ENCODE assay signal across 20 cellular contexts in the genomic region with DNA sequence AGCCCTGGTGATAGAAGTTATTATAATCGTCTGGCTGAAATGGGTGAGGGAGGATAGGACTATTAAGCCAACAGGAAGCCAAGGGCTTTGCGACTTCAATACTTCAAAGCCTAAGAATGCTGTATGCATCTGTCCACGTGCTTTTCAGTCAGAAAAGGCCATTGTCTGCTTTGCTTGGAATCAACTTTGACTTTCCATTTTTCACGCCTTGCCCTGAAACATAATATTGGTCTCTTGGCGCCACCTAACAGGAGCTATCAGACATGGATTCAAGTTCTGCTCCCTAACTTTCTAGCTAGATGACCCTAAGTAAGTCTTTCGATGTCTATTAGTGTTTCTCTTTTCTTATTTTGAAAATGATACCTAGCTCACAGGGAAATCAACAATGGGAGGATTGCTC.
A peak's percentile ranks its signal among the peaks of the same experiment; 100 is the strongest.
DNase-seq lines count a peak whose midpoint lies in the region; ATAC-seq, FAIRE-seq and TF ChIP-seq lines count a peak whose summit lies in the region.
"Had no signal": no experiment of that assay in that cellular context is flagged by ENCODE, and none has a peak within 500 bp of the region (broad histone marks: within the 10 kb centered on the region; RNA-seq: fewer than 3 reads in every experiment).

No MANE protein-coding gene starts in this region.

- H2AFZ ChIP-seq in GM23338, result no peak overlapping the region
- no peak overlapping the region; the same call in 1 of the 2 replicates for H2AFZ ChIP-seq in H1 (ENCODE audit: low read length)

- 79% methylated on average over 6 of the region's 6 CpGs; no CpG with 5 or more reads in 1 of the 2 experiments for WGBS in H1 (ENCODE audit: extremely low coverage in 1 of 2, insufficient coverage in 1 of 2, insufficient read length in 1 of 2, insufficient replicate concordance in 2 of 2, low coverage in 1 of 2, low lambda C conversion rate in 2 of 2, missing lambda C conversion rate in 1 of 2), 2 experiments
- no CpG with 5 or more reads among the region's 6 CpGs for WGBS in mesendoderm (ENCODE audit: extremely low coverage, insufficient coverage, low lambda C conversion rate)

- H3K56ac ChIP-seq in H1 (replicated peaks; ENCODE audit: insufficient read length, low read depth, low read length) (no peak overlapping the region), mesendoderm (ENCODE audit: low read length) (no peak overlapping the region)

- POLR2A ChIA-PET in H1 (lab: Charles Lee; ENCODE audit: partially characterized antibody), result no interaction called here
- POLR2A ChIA-PET in naive thymus-derived CD8-positive, alpha-beta T cell (lab: Charles Lee), result no interaction called here
- POLR2A ChIA-PET in CD4-positive, alpha-beta T cell (lab: Charles Lee), result no interaction called here

- in situ Hi-C loops in SK-MEL-5 (cut with HindIII; ENCODE audit: low pct_unique_long_range_greater_than_20kb, low sequenced_read_pairs), result no loop called here

- no peak overlapping the region for H2BK120ac ChIP-seq in H1 (replicated peaks; ENCODE audit: low read depth, low read length)
- no peak overlapping the region for H2BK120ac ChIP-seq in mesendoderm (ENCODE audit: low read depth, low read length)

- no peak overlapping the region for H4K5ac ChIP-seq in H1 (ENCODE audit: insufficient read length, low read depth, low read length)
- no peak overlapping the region for H4K5ac ChIP-seq in mesendoderm (ENCODE audit: low read length)

- no peaks in the 10 kb centered on the region for H3K79me1 ChIP-seq in H1 (ENCODE audit: low read depth, low read length)
- H3K79me1 ChIP-seq in mesendoderm (ENCODE audit: low read length), result no peaks in the 10 kb centered on the region

- no peak overlapping the region for H2AK5ac ChIP-seq in H1 (ENCODE audit: low read depth, low read length)
- no peak overlapping the region for H2AK5ac ChIP-seq in mesendoderm (ENCODE audit: low read length)

- intact Hi-C loops in CD4-positive, alpha-beta T cell (cut with DNase I, micrococcal nuclease), result no loop called here

- H3K36me3 Mint-ChIP-seq in GM23338 (ENCODE audit: low read depth), result no peaks in the 10 kb centered on the region; the same call in 2 of the 3 replicates
- no peaks in the 10 kb centered on the region for H3K36me3 Mint-ChIP-seq in naive thymus-derived CD8-positive, alpha-beta T cell
- no peaks in the 10 kb centered on the region for H3K36me3 Mint-ChIP-seq in CD4-positive, alpha-beta T cell (ENCODE audit: low read depth)
- H3K36me3 Mint-ChIP-seq: CD8-positive, alpha-beta memory T cell had no signal

- peak; percentile 47 to 73 for TF ChIP-seq CTCF in GM23338 (conservative IDR thresholded peaks at IDR 0.05; ENCODE audit: low read depth in 2 of 2)
- peak in 2 of 3 experiments; percentile 23 to 29; a peak in 2 of 4 replicates for TF ChIP-seq CTCF in H1 (IDR thresholded peaks at IDR 0.05; ENCODE audit: control extremely low read depth in 1 of 3, insufficient read depth in 1 of 3, low read depth in 1 of 3, low read length in 3 of 3)
- TF ChIP-seq CTCF in CD4-positive, alpha-beta T cell (IDR thresholded peaks at IDR 0.05), result no peak

- no peak overlapping the region for H3K14ac ChIP-seq in H1 (ENCODE audit: insufficient read length)

- H4K8ac ChIP-seq in H1 (ENCODE audit: extremely low read depth, insufficient read depth, low read length) (no peak overlapping the region), mesendoderm (ENCODE audit: low read depth, low read length) (no peak overlapping the region)

- peak; percentile 31 for DNase-seq in GM23338 (ENCODE audit: low spot score)
- peak; percentile 34 for DNase-seq in SK-MEL-5 (ENCODE audit: low read depth, low spot score)
- DNase-seq in H1 (ENCODE audit: low read depth in 1 of 2, low spot score in 2 of 2), result no peak
- DNase-seq in mesendoderm, result peak; percentile 13
- DNase-seq in 8988T, result no peak
- no peak for DNase-seq in naive thymus-derived CD8-positive, alpha-beta T cell
- no peak for DNase-seq in CD4-positive, alpha-beta T cell
- DNase-seq: CD8-positive, alpha-beta memory T cell; COR-L47; DMS 273 treated with DMSO at 0.1 percent for 48 hours; DMS79; GDM1; HFFc6; KG1 had no signal

- CTCF ChIA-PET in H1 (lab: Charles Lee; ENCODE audit: partially characterized antibody), result interaction anchor here (0.6 to 1.9 kb wide), 6 partner anchors 23 to 494 kb away, joined by 3 to 6 read pairs (median 4); no protein-coding TSS in a partner anchor
- CTCF ChIA-PET in CD4-positive, alpha-beta T cell (lab: Charles Lee), result no interaction called here

- peak; percentile 60 to 62 for TF ChIP-seq RAD21 in H1 (IDR thresholded peaks at IDR 0.05 in 1 of 2, conservative IDR thresholded peaks at IDR 0.05 in 1 of 2; ENCODE audit: low read depth in 2 of 2, low read length in 2 of 2)

- H4K91ac ChIP-seq in H1 (replicated peaks; ENCODE audit: insufficient read length, low read length), result no peak overlapping the region

- no peaks in the 10 kb centered on the region for H3K36me3 ChIP-seq in GM23338 (ENCODE audit: insufficient read depth)
- H3K36me3 ChIP-seq in H1 (ENCODE audit: control insufficient read depth in 2 of 4, insufficient read depth in 4 of 4, low read length in 3 of 4), result no peaks in the 10 kb centered on the region
- H3K36me3 ChIP-seq in mesendoderm (ENCODE audit: control insufficient read depth, insufficient read depth, low read length), result no peaks in the 10 kb centered on the region
- H3K36me3 ChIP-seq: BLaER1 treated with 17β-estradiol and CSF1 and Interleukin-3, amounts not matched to agents 10 nM and 100 nM had no signal

- no peaks in the 10 kb centered on the region for H3K9me3 ChIP-seq in H1 (ENCODE audit: insufficient read depth in 2 of 2, low read depth in 1 of 2, low read length in 1 of 2)
- no peaks in the 10 kb centered on the region for H3K9me3 ChIP-seq in CD4-positive, alpha-beta T cell (ENCODE audit: control insufficient read depth, low read length)
- H3K9me3 ChIP-seq: BLaER1 treated with 17β-estradiol and CSF1 and Interleukin-3, amounts not matched to agents 10 nM and 100 nM had no signal

- H3K4me1 Mint-ChIP-seq in GM23338, result peaks cover 6% of the 10 kb centered on the region; the same call in 2 of the 3 replicates
- no peaks in the 10 kb centered on the region for H3K4me1 Mint-ChIP-seq in naive thymus-derived CD8-positive, alpha-beta T cell
- H3K4me1 Mint-ChIP-seq in CD4-positive, alpha-beta T cell (ENCODE audit: low read depth), result no peaks in the 10 kb centered on the region
- H3K4me1 Mint-ChIP-seq: B cell; CD8-positive, alpha-beta memory T cell had no signal

- H2BK15ac ChIP-seq in H1 (ENCODE audit: low read length) (no peak overlapping the region), mesendoderm (replicated peaks; ENCODE audit: low read depth) (no peak overlapping the region)

- H3K27ac Mint-ChIP-seq in GM23338, result no peak overlapping the region
- no peak overlapping the region for H3K27ac Mint-ChIP-seq in naive thymus-derived CD8-positive, alpha-beta T cell
- no peak overlapping the region for H3K27ac Mint-ChIP-seq in CD4-positive, alpha-beta T cell
- H3K27ac Mint-ChIP-seq: B cell; CD8-positive, alpha-beta memory T cell; HFFc6 had no signal

- H2BK20ac ChIP-seq in H1 (ENCODE audit: low read length), result no peak overlapping the region

- H2BK5ac ChIP-seq in H1 (ENCODE audit: low read depth, low read length) (no peak overlapping the region), mesendoderm (ENCODE audit: low read length) (no peak overlapping the region)

- H4K20me1 ChIP-seq in GM23338 (replicated peaks; ENCODE audit: insufficient read depth) (no peaks in the 10 kb centered on the region), H1 (replicated peaks in 1 of 2; ENCODE audit: control insufficient read depth in 1 of 2, insufficient read depth in 2 of 2, low read length in 2 of 2) (no peaks in the 10 kb centered on the region)
- H4K20me1 ChIP-seq: BLaER1 treated with 17β-estradiol and CSF1 and Interleukin-3, amounts not matched to agents 10 nM and 100 nM had no signal

- H3K4me1 ChIP-seq in GM23338 (ENCODE audit: insufficient read depth) (peaks cover 5% of the 10 kb centered on the region; the same call in 1 of the 2 replicates), H1 (replicated peaks in 1 of 4; ENCODE audit: control insufficient read depth in 3 of 4, insufficient read depth in 4 of 4, low read length in 3 of 4) (peaks cover 0 to 2% (median 0%) of the 10 kb centered on the region in 4 experiments; a peak in 3 of 7 replicates), mesendoderm (ENCODE audit: control insufficient read depth, low read depth, low read length) (no peaks in the 10 kb centered on the region)
- H3K4me1 ChIP-seq: BLaER1 treated with 17β-estradiol and CSF1 and Interleukin-3, amounts not matched to agents 10 nM and 100 nM had no signal

- no peak for FAIRE-seq in H1 (lab: Jason Lieb, UNC)
- FAIRE-seq: GM12892, GM18507, HepG2 had no signal

- H3K27me3 ChIP-seq in GM23338 (ENCODE audit: insufficient read depth) (no peaks in the 10 kb centered on the region), H1 (replicated peaks in 1 of 4; ENCODE audit: control insufficient read depth in 3 of 4, extremely low read depth in 1 of 4, insufficient read depth in 3 of 4, low read length in 3 of 4) (no peaks in the 10 kb centered on the region), mesendoderm (ENCODE audit: insufficient read depth, low read length, poor library complexity) (no peaks in the 10 kb centered on the region)
- no peaks in the 10 kb centered on the region for H3K27me3 ChIP-seq in CD4-positive, alpha-beta T cell (ENCODE audit: control insufficient read depth, insufficient read depth, low read length)
- H3K27me3 ChIP-seq: BLaER1 treated with 17β-estradiol and CSF1 and Interleukin-3, amounts not matched to agents 10 nM and 100 nM had no signal

- no peak overlapping the region for H3K4me3 Mint-ChIP-seq in GM23338
- H3K4me3 Mint-ChIP-seq in naive thymus-derived CD8-positive, alpha-beta T cell, result no peak overlapping the region
- no peak overlapping the region for H3K4me3 Mint-ChIP-seq in CD4-positive, alpha-beta T cell
- H3K4me3 Mint-ChIP-seq: B cell; CD8-positive, alpha-beta memory T cell; HFFc6 had no signal

- H3K4me3 ChIP-seq in GM23338, result no peak overlapping the region
- H3K4me3 ChIP-seq in H1 (ENCODE audit: extremely low read depth in 1 of 4, insufficient read depth in 2 of 4, low read depth in 3 of 4, low read length in 4 of 4), result no peak overlapping the region
- H3K4me3 ChIP-seq in mesendoderm (ENCODE audit: low read length), result no peak overlapping the region
- H3K4me3 ChIP-seq: BLaER1 treated with 17β-estradiol and CSF1 and Interleukin-3, amounts not matched to agents 10 nM and 100 nM had no signal

- ATAC-seq in GM23338, result no peak
- ATAC-seq in naive thymus-derived CD8-positive, alpha-beta T cell, result no peak
- no peak for ATAC-seq in CD4-positive, alpha-beta T cell (ENCODE audit: poor library complexity)
- ATAC-seq: HCT116, HepG2 had no signal

- H3K23me2 ChIP-seq in H1 (ENCODE audit: low read depth, low read length), result no peaks in the 10 kb centered on the region

- H3K9ac ChIP-seq in H1 (replicated peaks in 1 of 4; ENCODE audit: extremely low read depth in 1 of 4, low read depth in 3 of 4, low read length in 3 of 4), result no peak overlapping the region
- no peak overlapping the region for H3K9ac ChIP-seq in mesendoderm (ENCODE audit: low read length)
- H3K9ac ChIP-seq: BLaER1 treated with 17β-estradiol and CSF1 and Interleukin-3, amounts not matched to agents 10 nM and 100 nM had no signal

- no peaks in the 10 kb centered on the region for H3F3A ChIP-seq in GM23338 (replicated peaks; ENCODE audit: low read depth)

- peaks cover 2% of the 10 kb centered on the region for H3K27me3 Mint-ChIP-seq in GM23338 (ENCODE audit: insufficient read depth, low read depth, poor library complexity)
- peaks cover 0 to 13% (median 0%) of the 10 kb centered on the region in 5 donors for H3K27me3 Mint-ChIP-seq in naive thymus-derived CD8-positive, alpha-beta T cell
- H3K27me3 Mint-ChIP-seq in CD4-positive, alpha-beta T cell, result no peaks in the 10 kb centered on the region
- H3K27me3 Mint-ChIP-seq: B cell; CD8-positive, alpha-beta memory T cell had no signal

- no peak for TF ChIP-seq EP300 in H1 (IDR thresholded peaks at IDR 0.05; ENCODE audit: borderline replicate concordance in 1 of 2, low read depth in 2 of 2, low read length in 2 of 2)

- H3K9me2 ChIP-seq in GM23338 (ENCODE audit: insufficient read depth), result 0 out of 2 replicates have a peak, but pooled peaks cover 7% of the 10 kb centered on the region

- no peak for TF ChIP-seq POLR2A in H1 (IDR thresholded peaks at IDR 0.05; ENCODE audit: control extremely low read depth in 1 of 2, low read depth in 2 of 2, low read length in 2 of 2)

- H3K79me2 ChIP-seq in GM23338 (replicated peaks; ENCODE audit: insufficient read depth) (no peaks in the 10 kb centered on the region), H1 (ENCODE audit: control insufficient read depth in 1 of 2, insufficient read depth in 2 of 2, low read length in 2 of 2) (no peaks in the 10 kb centered on the region), mesendoderm (ENCODE audit: control insufficient read depth, insufficient read depth, low read length) (no peaks in the 10 kb centered on the region)

- H2BK12ac ChIP-seq in H1 (ENCODE audit: low read depth, low read length), result no peak overlapping the region

- H3K4me2 ChIP-seq in GM23338, result no peak overlapping the region
- no peak overlapping the region for H3K4me2 ChIP-seq in H1 (ENCODE audit: insufficient read depth in 1 of 2, low read depth in 2 of 2, low read length in 2 of 2)
- H3K4me2 ChIP-seq in mesendoderm (ENCODE audit: low read length), result no peak overlapping the region
- H3K4me2 ChIP-seq: BLaER1 treated with 17β-estradiol and CSF1 and Interleukin-3, amounts not matched to agents 10 nM and 100 nM had no signal

- peaks cover 67% of the 10 kb centered on the region for H3K9me3 Mint-ChIP-seq in GM23338
- H3K9me3 Mint-ChIP-seq in naive thymus-derived CD8-positive, alpha-beta T cell, result peaks cover 0 to 12% (median 0%) of the 10 kb centered on the region in 9 donors
- H3K9me3 Mint-ChIP-seq in CD4-positive, alpha-beta T cell, result peaks cover 3% of the 10 kb centered on the region

- H3K4ac ChIP-seq in H1 (replicated peaks; ENCODE audit: insufficient read length, low read depth, low read length) (no peak overlapping the region), mesendoderm (ENCODE audit: low read depth, low read length) (no peak overlapping the region)

- H3K23ac ChIP-seq in H1 (ENCODE audit: insufficient read length) (no peak overlapping the region), mesendoderm (ENCODE audit: low read length) (no peak overlapping the region)

- H3K18ac ChIP-seq in H1 (ENCODE audit: extremely low read depth, low read length), result no peak overlapping the region
- H3K18ac ChIP-seq in mesendoderm (ENCODE audit: low read length), result no peak overlapping the region

- H3K27ac ChIP-seq in GM23338 (ENCODE audit: low read depth) (no peak overlapping the region), H1 (ENCODE audit: low read depth, low read length) (no peak overlapping the region), mesendoderm (ENCODE audit: low read depth, low read length) (no peak overlapping the region)
- H3K27ac ChIP-seq in CD4-positive, alpha-beta T cell (ENCODE audit: low read depth, low read length), result no peak overlapping the region
- H3K27ac ChIP-seq: BLaER1 treated with 17β-estradiol and CSF1 and Interleukin-3, amounts not matched to agents 10 nM and 100 nM had no signal

Comparison
In these comparisons a context has a peak if more than half of its experiments do, and no peak if none do; other contexts are left out.
1. DNase-seq: peak in GM23338 (single experiment), SK-MEL-5 (single experiment) and mesendoderm (single experiment); none in H1 (0 of 2), 8988T (single experiment), naive thymus-derived CD8-positive, alpha-beta T cell (0 of 10) and CD4-positive, alpha-beta T cell (0 of 10).